Comparison of ENCODE assay signal across 18 cellular contexts in genomic region chr22:50443801-50444625, GRCh38. TPM values are rescaled to one million over a fixed set of nuclear protein-coding genes. Genes with fewer than 3 reads are reported as not detected.
DNase-seq lines count a peak whose midpoint lies in the region; ATAC-seq and TF ChIP-seq lines count a peak whose summit lies in the region.
"Had no signal": no experiment of that assay in that cellular context is flagged by ENCODE, and none has a peak within 500 bp of the region (broad histone marks: within the 10 kb centered on the region; RNA-seq: fewer than 3 reads in every experiment).

No MANE protein-coding gene starts in this region.

- WGBS in endodermal cell (ENCODE audit: insufficient coverage in 1 of 2, insufficient read length in 1 of 2), 2 experiments: 93 to 96% methylated on average over 10 to 28 of the region's 28 CpGs
- 63 to 72% (median 67%) methylated on average over 25 to 28 of the region's 28 CpGs for WGBS in psoas muscle, 3 donors
- WGBS in transverse colon (ENCODE audit: low coverage in 1 of 2), 2 donors: 62 to 72% methylated on average over 5 to 24 of the region's 28 CpGs

- no peaks in the 10 kb centered on the region for H3K27me3 Mint-ChIP-seq in endodermal cell (ENCODE audit: insufficient read depth)

- no peaks in the 10 kb centered on the region for H3K9me2 ChIP-seq in PC-3 (replicated peaks; ENCODE audit: low read length)

- H3K27ac ChIP-seq in DND-41 (ENCODE audit: low read length): no peak overlapping the region
- H3K27ac ChIP-seq in Panc1 (ENCODE audit: low read length): peak overlapping the region; percentile 63
- peak overlapping the region; percentile 60 for H3K27ac ChIP-seq in endodermal cell (ENCODE audit: low read depth, low read length)
- no peak overlapping the region for H3K27ac ChIP-seq in psoas muscle
- no peak overlapping the region for H3K27ac ChIP-seq in PC-3 (ENCODE audit: low read length)
- H3K27ac ChIP-seq in transverse colon: peak overlapping the region in 1 of 4 donors; percentile 44
- H3K27ac ChIP-seq: PC-9 had no signal

- H3K36me3 ChIP-seq in DND-41 (ENCODE audit: insufficient read depth, low read length) (peaks cover 85% of the 10 kb centered on the region), Panc1 (ENCODE audit: control insufficient read depth, insufficient read depth, low read length) (no peaks in the 10 kb centered on the region), endodermal cell (ENCODE audit: control insufficient read depth, insufficient read depth, low read length) (peaks cover 17% of the 10 kb centered on the region), psoas muscle (ENCODE audit: insufficient read depth in 1 of 2, low read depth in 1 of 2) (peaks cover 13 to 82% of the 10 kb centered on the region in 2 donors), PC-3 (ENCODE audit: low read depth, low read length) (no peaks in the 10 kb centered on the region), transverse colon (peaks cover 0 to 32% (median 7%) of the 10 kb centered on the region in 4 donors)
- H3K36me3 ChIP-seq: breast epithelium had no signal

- no peaks in the 10 kb centered on the region for H3K4me1 Mint-ChIP-seq in endodermal cell

- H3K9ac ChIP-seq in DND-41 (ENCODE audit: low read depth, low read length) (no peak overlapping the region), endodermal cell (ENCODE audit: extremely low read depth, low read length, poor library complexity, severe bottlenecking) (no peak overlapping the region), PC-3 (ENCODE audit: low read length) (no peak overlapping the region)

- H3F3A ChIP-seq in PC-3 (ENCODE audit: low read length, unreplicated experiment): no peaks in the 10 kb centered on the region

- peaks cover 5% of the 10 kb centered on the region; the same call in 1 of the 2 replicates for H3K4me1 ChIP-seq in DND-41 (ENCODE audit: insufficient read depth, low read length)
- peaks cover 22% of the 10 kb centered on the region for H3K4me1 ChIP-seq in Panc1 (ENCODE audit: control insufficient read depth, insufficient read depth, low read length)
- H3K4me1 ChIP-seq in endodermal cell (ENCODE audit: control insufficient read depth, insufficient read depth, low read length): no peaks in the 10 kb centered on the region
- H3K4me1 ChIP-seq in psoas muscle: no peaks in the 10 kb centered on the region
- no peaks in the 10 kb centered on the region for H3K4me1 ChIP-seq in PC-3 (ENCODE audit: insufficient read depth, low read length)
- peaks cover 0 to 12% (median 9%) of the 10 kb centered on the region in 4 donors for H3K4me1 ChIP-seq in transverse colon
- H3K4me1 ChIP-seq: breast epithelium had no signal

- H3K79me2 ChIP-seq in DND-41 (ENCODE audit: insufficient read depth, low read length): no peaks in the 10 kb centered on the region
- no peaks in the 10 kb centered on the region for H3K79me2 ChIP-seq in PC-3 (ENCODE audit: low read length)

- TF ChIP-seq EP300 in transverse colon (IDR thresholded peaks at IDR 0.05; ENCODE audit: low read depth): no peak

- peak; percentile 11 for ATAC-seq in DND-41 (ENCODE audit: insufficient read depth, low read depth)
- ATAC-seq in Panc1: 0 out of 2 replicates have a peak, but pooled peaks have one; percentile 2
- ATAC-seq in psoas muscle: peak in 3 of 4 donors; percentile 5 to 9 (median 7)
- ATAC-seq in PC-3: no peak

- H3K4me3 ChIP-seq in DND-41 (ENCODE audit: low read depth in 1 of 2, low read length in 2 of 2) (no peak overlapping the region), Panc1 (ENCODE audit: low read depth in 2 of 2, low read length in 2 of 2) (no peak overlapping the region), endodermal cell (ENCODE audit: low read length) (no peak overlapping the region), psoas muscle (no peak overlapping the region), PC-3 (ENCODE audit: low read length) (no peak overlapping the region), transverse colon (no peak overlapping the region)
- H3K4me3 ChIP-seq: breast epithelium, PC-9 had no signal

- in situ Hi-C loops in Panc1 (cut with HindIII; ENCODE audit: low pct_unique_long_range_greater_than_20kb, low sequenced_read_pairs) (no loop called here), transverse colon (cut with MboI; ENCODE audit: low pct_ligation_motif_present in 1 of 4, low pct_unique_long_range_greater_than_20kb in 1 of 4, low sequenced_read_pairs in 3 of 4) (no loop called here)

- no TSS peak for BruUV-seq in Panc1 (replicated peaks; lab: Mats Ljungman, UMichigan)
- BruUV-seq in PC-3 (replicated peaks; lab: Mats Ljungman, UMichigan): no TSS peak

- H3K27ac Mint-ChIP-seq in endodermal cell: peak overlapping the region; percentile 82

- POLR2A ChIA-PET in Panc1 (lab: Charles Lee): interaction anchor here (0.7 kb wide), 1 partner anchor 249 kb away, joined by 3 read pairs; no protein-coding TSS in a partner anchor
- POLR2A ChIA-PET in PC-3 (lab: Charles Lee; ENCODE audit: unreplicated experiment): no interaction called here

- H4K20me1 ChIP-seq in DND-41 (ENCODE audit: insufficient read depth, low read length): peaks cover 57% of the 10 kb centered on the region
- H4K20me1 ChIP-seq in PC-3 (ENCODE audit: low read length): no peaks in the 10 kb centered on the region

- TF ChIP-seq CTCF in DND-41 (IDR thresholded peaks at IDR 0.05; ENCODE audit: borderline replicate concordance, extremely low read depth, low read length, poor library complexity, severe bottlenecking) (no peak), Panc1 (IDR thresholded peaks at IDR 0.05) (no peak), endodermal cell (conservative IDR thresholded peaks at IDR 0.05) (no peak), psoas muscle (IDR thresholded peaks at IDR 0.05) (no peak), PC-3 (conservative IDR thresholded peaks at IDR 0.05; ENCODE audit: low read depth, low read length) (no peak), transverse colon (IDR thresholded peaks at IDR 0.05) (no peak)

- no peak overlapping the region for H2AFZ ChIP-seq in DND-41 (ENCODE audit: low read depth, low read length)
- no peak overlapping the region for H2AFZ ChIP-seq in PC-3 (ENCODE audit: low read length)
- H2AFZ ChIP-seq: PC-9 had no signal

- no peak for TF ChIP-seq POLR2A in transverse colon (IDR thresholded peaks at IDR 0.05)

- H3K4me2 ChIP-seq in DND-41 (ENCODE audit: insufficient read depth, low read length) (no peak overlapping the region), PC-3 (ENCODE audit: low read length) (no peak overlapping the region)
- H3K4me2 ChIP-seq: PC-9 had no signal

- H3K9me3 Mint-ChIP-seq in endodermal cell: no peaks in the 10 kb centered on the region

- DNase-seq in DND-41 (no peak), Panc1 (ENCODE audit: low read depth, low spot score) (no peak), endodermal cell (no peak), psoas muscle (peak in 1 of 2 donors; percentile 14), PC-3 (no peak), HCEC 1CT (no peak), transverse colon (no peak), SIG-M5 treated with dmso at 0.1 percent for 504 hours (lab: John Stamatoyannopoulos, UW; ENCODE audit: unreplicated experiment) (no peak)
- DNase-seq: activated CD4-positive, alpha-beta T cell treated with anti-CD3 and anti-CD28 coated beads, Interleukin-2, amount 50 U/mL, for 1 hour; activated gamma-delta T cell; glutamatergic neuron; NCI-H1092 treated with DMSO at 0.1 percent for 48 hours; NCI-H226; stimulated activated CD4-positive, alpha-beta T cell treated with anti-CD3 and anti-CD28 coated beads, Interleukin-4, amount 100 ng/mL, for 4 hours; stimulated activated naive CD4-positive, alpha-beta T cell treated with Interleukin-2 at 50 U/mL for 16 hours had no signal

- H3K9me3 ChIP-seq in DND-41 (ENCODE audit: insufficient read depth, low read length, severe bottlenecking) (no peaks in the 10 kb centered on the region), Panc1 (ENCODE audit: control insufficient read depth, insufficient read depth, low read depth, low read length) (no peaks in the 10 kb centered on the region), endodermal cell (ENCODE audit: control insufficient read depth, low read length) (no peaks in the 10 kb centered on the region), psoas muscle (no peaks in the 10 kb centered on the region), PC-3 (ENCODE audit: low read length) (no peaks in the 10 kb centered on the region), transverse colon (no peaks in the 10 kb centered on the region)
- H3K9me3 ChIP-seq: breast epithelium had no signal

- H3K4me3 Mint-ChIP-seq in endodermal cell: no peak overlapping the region

- H3K27me3 ChIP-seq in DND-41 (ENCODE audit: insufficient read depth, low read length, poor library complexity): no peaks in the 10 kb centered on the region
- no peaks in the 10 kb centered on the region for H3K27me3 ChIP-seq in Panc1 (ENCODE audit: control insufficient read depth, insufficient read depth, low read length)
- H3K27me3 ChIP-seq in endodermal cell (ENCODE audit: control insufficient read depth, insufficient read depth, low read length, poor library complexity, severe bottlenecking): no peaks in the 10 kb centered on the region
- no peaks in the 10 kb centered on the region for H3K27me3 ChIP-seq in psoas muscle (ENCODE audit: insufficient read depth in 3 of 3, low read length in 2 of 3)
- no peaks in the 10 kb centered on the region for H3K27me3 ChIP-seq in PC-3 (ENCODE audit: low read length)
- no peaks in the 10 kb centered on the region for H3K27me3 ChIP-seq in transverse colon
- H3K27me3 ChIP-seq: breast epithelium had no signal

- CTCF ChIA-PET in Panc1 (lab: Charles Lee): no interaction called here
- CTCF ChIA-PET in PC-3 (lab: Charles Lee): interaction anchor here (0.6 kb wide), 1 partner anchor 113 kb away, joined by 3 read pairs; no protein-coding TSS in a partner anchor

- intact Hi-C loops in Panc1 (cut with micrococcal nuclease; ENCODE audit: unreplicated experiment): no loop called here
- intact Hi-C loops in psoas muscle (cut with DNase I): no loop called here
- intact Hi-C loops in PC-3 (cut with micrococcal nuclease): no loop called here
- intact Hi-C loops in transverse colon (cut with DNase I; ENCODE audit: low total_unique reads): no loop called here

- H3K36me3 Mint-ChIP-seq in endodermal cell (ENCODE audit: low read depth): peaks cover 35% of the 10 kb centered on the region

RNA-seq across cellular contexts. Expression of gene SBF1, which starts 30.8 kb away (rescaled TPM):
- 59.2 TPM for total RNA-seq in Panc1 (2021; ENCODE audit: unreplicated experiment)
- polyA plus RNA-seq in Panc1 (2012; ENCODE audit: insufficient read length): 52.8 TPM
- 10 to 100 TPM; 89.9 to 90.1 TPM for total RNA-seq in endodermal cell
- 84.3 TPM for polyA plus RNA-seq in endodermal cell (2013, experiment 1 of 2)
- polyA plus RNA-seq in endodermal cell (2013, experiment 2 of 2): 75.6 TPM
- 10 to 100 TPM; 75.3 to 98.0 (median 82.8) TPM for total RNA-seq in psoas muscle
- polyA plus RNA-seq in psoas muscle: 10 to 100 TPM; 42.1 to 58.6 (median 54.9) TPM
- 48.5 and 67.1 TPM in 2 replicates for total RNA-seq in PC-3 (2014; rRNA removed)
- total RNA-seq in transverse colon: 100 to 1,000 TPM in 2 of 4 donors, 10 to 100 TPM in 2; 59.9 to 241 (median 108) TPM

RNA-seq across cellular contexts. Expression of gene ADM2, which starts 37.3 kb away (rescaled TPM):
- 3.9 TPM for total RNA-seq in Panc1 (2021; ENCODE audit: unreplicated experiment)
- polyA plus RNA-seq in Panc1 (2012; ENCODE audit: insufficient read length): 9.3 TPM
- total RNA-seq in endodermal cell: 1 to 10 TPM; 4.0 to 4.2 TPM
- 5.0 TPM for polyA plus RNA-seq in endodermal cell (2013, experiment 1 of 2)
- 2.8 TPM for polyA plus RNA-seq in endodermal cell (2013, experiment 2 of 2)
- under 1 TPM in 1 of 4 donors, not detected in 3; 0.21 TPM for total RNA-seq in psoas muscle
- under 1 TPM in 2 of 3 donors, not detected in 1; 0.01 to 0.05 TPM for polyA plus RNA-seq in psoas muscle
- 0.98 and 1.8 TPM in 2 replicates for total RNA-seq in PC-3 (2014; rRNA removed)
- 1 to 10 TPM in 3 of 4 donors, under 1 TPM in 1; 0.75 to 5.4 (median 1.2) TPM for total RNA-seq in transverse colon

RNA-seq across cellular contexts. Expression of gene MIOX, which starts 42.6 kb away (rescaled TPM):
- total RNA-seq in Panc1 (2021; ENCODE audit: unreplicated experiment) (0.23 TPM), endodermal cell (not detected), psoas muscle (not detected), PC-3 (2014; rRNA removed) (not detected in 2 replicates), transverse colon (not detected)
- polyA plus RNA-seq in Panc1 (2012; ENCODE audit: insufficient read length): 0.33 TPM
- polyA plus RNA-seq in endodermal cell (2013, experiment 1 of 2): 0.21 TPM
- 0.29 TPM for polyA plus RNA-seq in endodermal cell (2013, experiment 2 of 2)
- not detected for polyA plus RNA-seq in psoas muscle
- total RNA-seq: breast epithelium, myocyte had no signal

Comparison
In these comparisons a context has a peak if more than half of its experiments do, and no peak if none do; other contexts are left out.
1. H3K27ac ChIP-seq: peak in Panc1 (single experiment) and endodermal cell (single experiment); none in DND-41 (single experiment), psoas muscle (single experiment) and PC-3 (single experiment).